ENCODE assay signal across 10 cellular contexts in the genomic region with DNA sequence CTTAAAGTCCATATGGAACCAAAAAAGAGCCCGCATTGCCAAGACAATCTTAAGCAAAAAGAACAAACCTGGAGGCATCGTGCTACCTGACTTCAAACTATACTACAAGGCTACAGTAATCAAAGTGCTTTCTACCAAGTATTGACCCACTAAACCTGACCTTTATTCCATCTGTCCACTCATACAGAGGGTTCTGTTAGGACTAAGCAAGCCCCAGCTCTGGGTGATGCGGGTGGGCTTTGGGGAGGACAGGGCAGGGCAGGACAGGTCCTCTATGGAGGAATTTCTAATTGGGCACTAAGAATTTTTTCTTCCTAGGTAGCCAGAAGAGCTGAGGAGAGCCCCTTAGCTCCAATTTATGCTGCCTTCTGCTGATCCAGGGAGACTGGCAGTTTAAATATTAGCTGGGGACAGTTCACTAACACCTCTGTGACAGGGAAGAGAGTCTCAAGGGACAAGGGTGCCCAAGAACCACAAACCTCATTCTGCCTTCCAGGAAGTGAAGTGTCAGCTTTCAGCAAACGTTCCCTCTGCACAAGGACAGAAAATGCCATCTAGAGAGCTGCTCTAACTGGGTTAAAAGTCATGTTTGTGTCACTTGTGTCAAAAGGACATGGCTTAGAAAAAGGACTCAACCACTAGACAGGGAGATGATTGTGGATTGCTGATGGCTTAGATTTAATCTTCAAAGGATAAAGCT.
DNase-seq lines count a peak whose midpoint lies in the region; ATAC-seq, FAIRE-seq and TF ChIP-seq lines count a peak whose summit lies in the region.
"Had no signal": no experiment of that assay in that cellular context is flagged by ENCODE, and none has a peak within 500 bp of the region (broad histone marks: within the 10 kb centered on the region; RNA-seq: fewer than 3 reads in every experiment).

No MANE protein-coding gene starts in this region.

- peak; percentile 5 for DNase-seq in EH (ENCODE audit: low read depth)
- peak; percentile 6 for DNase-seq in adipocyte (ENCODE audit: low read depth)
- no peak for DNase-seq in occipital lobe (lab: John Stamatoyannopoulos, UW)
- DNase-seq in kidney, result no peak
- DNase-seq in middle frontal gyrus (ENCODE audit: extremely low spot score, low spot score), result no peak
- no peak for DNase-seq in frontal cortex (ENCODE audit: low spot score in 2 of 2)
- DNase-seq: CD8-positive, alpha-beta memory T cell had no signal

- intact Hi-C loops in kidney (cut with DNase I), result no loop called here

- no peak for TF ChIP-seq CTCF in kidney (IDR thresholded peaks at IDR 0.05; ENCODE audit: borderline replicate concordance, extremely low read depth, insufficient read depth)

- H3K36me3 ChIP-seq in adipocyte (ENCODE audit: control insufficient read depth, insufficient read depth, low read length, severe bottlenecking), result no peaks in the 10 kb centered on the region
- H3K36me3 ChIP-seq in kidney (ENCODE audit: control insufficient read depth in 1 of 2, insufficient read depth in 2 of 2, low read length in 2 of 2), result no peaks in the 10 kb centered on the region
- H3K36me3 ChIP-seq: tibial nerve had no signal

- H3K9me3 ChIP-seq in adipocyte (ENCODE audit: control insufficient read depth, low read length), result no peaks in the 10 kb centered on the region
- H3K9me3 ChIP-seq in kidney (ENCODE audit: control insufficient read depth in 1 of 2, low read length in 2 of 2), result peaks cover 0 to 3% of the 10 kb centered on the region in 2 donors

- ATAC-seq in GM19467 (IDR thresholded peaks at IDR 0.05; ENCODE audit: unreplicated experiment) (peak; percentile 95), HG03469 (IDR thresholded peaks at IDR 0.05; ENCODE audit: unreplicated experiment) (peak; percentile 75)

- no peaks in the 10 kb centered on the region for H3K27me3 ChIP-seq in adipocyte (replicated peaks; ENCODE audit: control insufficient read depth, insufficient read depth, low read length)
- H3K27me3 ChIP-seq: tibial nerve had no signal

- no peak for FAIRE-seq in kidney (lab: Jason Lieb, UNC)
- FAIRE-seq in frontal cortex (lab: Jason Lieb, UNC), result no peak

- H3K4me3 ChIP-seq in adipocyte (ENCODE audit: low read length) (no peak overlapping the region), kidney (ENCODE audit: low read length in 2 of 2) (no peak overlapping the region)
- H3K4me3 ChIP-seq: tibial nerve had no signal

- H3K9ac ChIP-seq in adipocyte (ENCODE audit: low read length) (no peak overlapping the region), kidney (ENCODE audit: low read length in 2 of 2) (no peak overlapping the region)

- peaks cover 21% of the 10 kb centered on the region for H3K4me1 ChIP-seq in adipocyte (ENCODE audit: control insufficient read depth, insufficient read depth, low read length)
- H3K4me1 ChIP-seq in kidney (ENCODE audit: control insufficient read depth in 1 of 2, insufficient read depth in 1 of 2, low read depth in 1 of 2, low read length in 2 of 2), result no peaks in the 10 kb centered on the region
- H3K4me1 ChIP-seq: tibial nerve had no signal

- no peak overlapping the region for H3K27ac ChIP-seq in kidney (ENCODE audit: low read depth in 2 of 2, low read length in 2 of 2)
- H3K27ac ChIP-seq: tibial nerve had no signal

Comparison
In these comparisons a context has a peak if more than half of its experiments do, and no peak if none do; other contexts are left out.
1. DNase-seq: peak in EH (single experiment) and adipocyte (single experiment); none in occipital lobe (single experiment), kidney (single experiment), middle frontal gyrus (single experiment) and frontal cortex (0 of 2).